In the genomic region with DNA sequence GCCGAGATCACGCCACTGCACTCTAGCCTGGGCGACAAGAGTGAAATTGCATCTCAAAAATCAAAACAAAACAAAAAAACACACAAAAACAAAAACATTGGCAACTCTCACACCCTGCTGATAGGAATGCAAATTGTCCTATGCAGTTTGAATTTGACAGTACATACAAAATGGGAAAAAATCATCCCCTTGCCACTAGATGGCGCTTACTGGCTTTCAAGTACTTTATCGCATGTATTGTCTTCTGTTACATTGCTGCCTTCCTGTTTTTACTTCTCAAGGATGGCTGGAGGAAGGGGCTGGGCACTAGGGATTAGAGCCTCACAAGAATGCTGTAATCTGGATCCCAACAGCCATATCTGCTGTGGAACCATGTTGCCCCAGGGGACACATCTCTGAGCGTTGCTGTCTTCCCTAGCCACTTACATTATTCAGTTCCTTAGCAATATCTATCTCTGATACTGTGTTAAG, we compare ENCODE assay signal across 8 cellular contexts. TPM values are rescaled to one million over a fixed set of nuclear protein-coding genes. Genes with fewer than 3 reads are reported as not detected.
DNase-seq lines count a peak whose midpoint lies in the region; TF ChIP-seq lines count a peak whose summit lies in the region.

No MANE protein-coding gene starts in this region.

- H3K27me3 ChIP-seq in AG04450 (ENCODE audit: control insufficient read depth, insufficient read depth, low read length): no peaks in the 10 kb centered on the region
- H3K27me3 ChIP-seq in SU-DHL-6 (ENCODE audit: low read length): no peaks in the 10 kb centered on the region
- H3K27me3 ChIP-seq in kidney epithelial cell (ENCODE audit: control insufficient read depth, insufficient read depth, low read length): no peaks in the 10 kb centered on the region

- no peak overlapping the region for H3K4me2 ChIP-seq in SU-DHL-6 (ENCODE audit: low read depth, low read length, poor library complexity, severe bottlenecking)

- DNase-seq in AG04450 (ENCODE audit: low read depth, low spot score) (peak; percentile 90), NCI-H187 treated with DMSO at 0.1 percent for 48 hours (lab: John Stamatoyannopoulos, UW) (peak; percentile 1), cerebellar cortex (ENCODE audit: low spot score) (peak; percentile 93), kidney epithelial cell (ENCODE audit: low read depth) (peak; percentile 80), cortex of kidney (lab: John Stamatoyannopoulos, UW) (no peak)
- peak; percentile 28 for DNase-seq in stimulated activated CD8-positive, alpha-beta memory T cell treated with anti-CD3 and anti-CD28 coated beads, Interleukin-12 subunit alpha, Interleukin-12 subunit beta, amount 100 ng/mL, for 1 hour (ENCODE audit: low read depth)

- no peak overlapping the region for H2AFZ ChIP-seq in SU-DHL-6 (ENCODE audit: low read depth, low read length, severe bottlenecking)

- CTCF ChIA-PET in AG04450 (lab: Charles Lee): interaction anchor here (0.7 to 5.5 kb wide), 8 partner anchors 12 to 349 kb away, joined by 3 to 27 read pairs (median 4); no protein-coding TSS in a partner anchor

- H3K9me2 ChIP-seq in SU-DHL-6 (replicated peaks; ENCODE audit: insufficient read depth, low read length): no peaks in the 10 kb centered on the region

- H3K9me3 ChIP-seq in AG04450 (ENCODE audit: control insufficient read depth, insufficient read depth, low read length) (no peaks in the 10 kb centered on the region), SU-DHL-6 (ENCODE audit: insufficient read depth, low read length) (no peaks in the 10 kb centered on the region)

- H3K36me3 ChIP-seq in SU-DHL-6 (ENCODE audit: low read length) (no peaks in the 10 kb centered on the region), kidney epithelial cell (ENCODE audit: control insufficient read depth, insufficient read depth, low read length) (no peaks in the 10 kb centered on the region)

- H3K9ac ChIP-seq in SU-DHL-6 (ENCODE audit: low read length): no peak overlapping the region

- no peak overlapping the region for H3K4me3 ChIP-seq in AG04450 (ENCODE audit: low read depth, low read length)
- H3K4me3 ChIP-seq in SU-DHL-6 (ENCODE audit: insufficient read depth, low read length, poor library complexity, severe bottlenecking): no peak overlapping the region
- H3K4me3 ChIP-seq in kidney epithelial cell (ENCODE audit: low read depth, low read length): no peak overlapping the region

- no peaks in the 10 kb centered on the region for H3F3A ChIP-seq in SU-DHL-6 (ENCODE audit: insufficient read depth)

- H4K20me1 ChIP-seq in SU-DHL-6 (ENCODE audit: low read depth, low read length): no peaks in the 10 kb centered on the region

- POLR2A ChIA-PET in AG04450 (lab: Yijun Ruan, JAX): no interaction called here

- TF ChIP-seq CTCF in AG04450 (IDR thresholded peaks at IDR 0.05; ENCODE audit: low read depth, low read length): peak; percentile 92
- TF ChIP-seq CTCF in GM12872 (IDR thresholded peaks at IDR 0.05; ENCODE audit: insufficient read depth, low read depth, low read length): peak; percentile 80
- peak; percentile 55 for TF ChIP-seq CTCF in SU-DHL-6 (IDR thresholded peaks at IDR 0.05; ENCODE audit: insufficient read depth, low read length, poor library complexity, severe bottlenecking)
- peak; percentile 77 for TF ChIP-seq CTCF in kidney epithelial cell (IDR thresholded peaks at IDR 0.05; ENCODE audit: insufficient read depth, low read length, poor library complexity, severe bottlenecking)

- H3K27ac ChIP-seq in AG04450 (ENCODE audit: low read depth, low read length): peak overlapping the region; percentile 31
- H3K27ac ChIP-seq in SU-DHL-6 (ENCODE audit: low read depth, low read length): no peak overlapping the region

- no peaks in the 10 kb centered on the region for H3K79me2 ChIP-seq in SU-DHL-6 (ENCODE audit: insufficient read depth, low read length)

RNA-seq across cellular contexts. Expression of gene A4GALT, which starts 59.4 kb away (rescaled TPM):
- 1.8 and 2.7 TPM in 2 replicates for polyA plus RNA-seq in AG04450 (2011; rRNA removed)
- 3.3 and 4.2 TPM in 2 replicates for polyA minus RNA-seq in AG04450 (2011; rRNA and poly(A)+ RNA removed)
- total RNA-seq in kidney epithelial cell: 12.7 and 13.6 TPM in 2 replicates
